In genomic region chr12:101592448-101592847, GRCh38 we compare ENCODE assay signal across 31 cellular contexts. TPM values are rescaled to one million over a fixed set of nuclear protein-coding genes. Genes with fewer than 3 reads are reported as not detected.
"Had no signal": no experiment of that assay in that cellular context is flagged by ENCODE, and none has a peak within 500 bp of the region (broad histone marks: within the 10 kb centered on the region; RNA-seq: fewer than 3 reads in every experiment).

No MANE protein-coding gene starts in this region.

- H3K27ac Mint-ChIP-seq: activated CD4-positive, alpha-beta T cell treated with anti-CD3 and anti-CD28 coated beads for 36 hours; activated CD8-positive, alpha-beta T cell treated with anti-CD3 and anti-CD28 coated beads for 36 hours; activated naive CD4-positive, alpha-beta T cell treated with anti-CD3 and anti-CD28 coated beads for 36 hours; activated naive CD4-positive, alpha-beta T cell treated with anti-CD3 and anti-CD28 coated beads, Interleukin-2, amount 50 U/mL, for 72 hours; activated naive CD8-positive, alpha-beta T cell treated with anti-CD3 and anti-CD28 coated beads, Interleukin-2, amount 10 ng/mL, durations not matched to agents 7 days and 5 days; activated T-helper 1 cell treated with anti-CD3 and anti-CD28 coated beads, Interleukin-12 subunit alpha, Interleukin-12 subunit beta, Interleukin-2, Interleukin-4 antibody, amounts not matched to agents 30 ng/mL and 10 ng/mL and 1 ng/mL, durations not matched to agents 14 hours and 24 hours and 36 hours; activated T-helper 2 cell treated with anti-CD3 and anti-CD28 coated beads, Interferon-gamma antibody, Interleukin-2, Interleukin-4, amounts not matched to agents 10 μg/mL and 5 μg/mL and 100 μg/mL, durations not matched to agents 14 hours and 24 hours and 36 hours; dendritic cell treated with granulocyte-macrophage colony-stimulating factor and Interleukin-4, amounts not matched to agents 40 ng/mL and 50 ng/mL, for 4 days; endodermal cell had no signal

- H3K9me3 Mint-ChIP-seq: activated CD8-positive, alpha-beta T cell treated with anti-CD3 and anti-CD28 coated beads for 36 hours; activated naive CD4-positive, alpha-beta T cell treated with anti-CD3 and anti-CD28 coated beads for 36 hours; activated naive CD4-positive, alpha-beta T cell treated with anti-CD3 and anti-CD28 coated beads, Interleukin-2, amount 50 U/mL, for 72 hours; activated naive CD8-positive, alpha-beta T cell treated with anti-CD3 and anti-CD28 coated beads, Interleukin-2, amount 10 ng/mL, durations not matched to agents 7 days and 5 days; activated T-helper 1 cell treated with anti-CD3 and anti-CD28 coated beads, Interleukin-12 subunit alpha, Interleukin-12 subunit beta, Interleukin-2, Interleukin-4 antibody, amounts not matched to agents 30 ng/mL and 10 ng/mL and 1 ng/mL, durations not matched to agents 14 hours and 24 hours and 36 hours; activated T-helper 2 cell treated with anti-CD3 and anti-CD28 coated beads, Interferon-gamma antibody, Interleukin-2, Interleukin-4, amounts not matched to agents 10 μg/mL and 5 μg/mL and 100 μg/mL, durations not matched to agents 14 hours and 24 hours and 36 hours; central memory CD8-positive, alpha-beta T cell; dendritic cell treated with granulocyte-macrophage colony-stimulating factor and Interleukin-4, amounts not matched to agents 40 ng/mL and 50 ng/mL, for 4 days; endodermal cell had no signal

- ATAC-seq: activated CD4-positive, alpha-beta T cell treated with anti-CD3 and anti-CD28 coated beads for 36 hours; activated CD8-positive, alpha-beta T cell treated with anti-CD3 and anti-CD28 coated beads for 36 hours; activated naive CD4-positive, alpha-beta T cell treated with anti-CD3 and anti-CD28 coated beads, Interleukin-2, amount 50 U/mL, for 72 hours; esophagus mucosa; foreskin keratinocyte; gastroesophageal sphincter; heart right ventricle had no signal

- H3K9me3 ChIP-seq: ascending aorta, gastroesophageal sphincter, heart right ventricle had no signal

- H3K4me3 Mint-ChIP-seq: activated CD4-positive, alpha-beta T cell treated with anti-CD3 and anti-CD28 coated beads for 36 hours; activated CD8-positive, alpha-beta T cell treated with anti-CD3 and anti-CD28 coated beads for 36 hours; activated naive CD4-positive, alpha-beta T cell treated with anti-CD3 and anti-CD28 coated beads for 36 hours; activated naive CD8-positive, alpha-beta T cell treated with anti-CD3 and anti-CD28 coated beads, Interleukin-2, amount 10 ng/mL, durations not matched to agents 7 days and 5 days; activated T-helper 1 cell treated with anti-CD3 and anti-CD28 coated beads, Interleukin-12 subunit alpha, Interleukin-12 subunit beta, Interleukin-2, Interleukin-4 antibody, amounts not matched to agents 30 ng/mL and 10 ng/mL and 1 ng/mL, durations not matched to agents 14 hours and 24 hours and 36 hours; central memory CD8-positive, alpha-beta T cell; dendritic cell treated with granulocyte-macrophage colony-stimulating factor and Interleukin-4, amounts not matched to agents 40 ng/mL and 50 ng/mL, for 4 days; endodermal cell had no signal

- H3K27me3 ChIP-seq: ascending aorta, brain microvascular endothelial cell, gastroesophageal sphincter had no signal

- FAIRE-seq: bronchial epithelial cell had no signal

- H3K4me1 Mint-ChIP-seq: activated CD4-positive, alpha-beta T cell treated with anti-CD3 and anti-CD28 coated beads for 36 hours; activated naive CD8-positive, alpha-beta T cell treated with anti-CD3 and anti-CD28 coated beads, Interleukin-2, amount 10 ng/mL, durations not matched to agents 7 days and 5 days; central memory CD8-positive, alpha-beta T cell had no signal

- H3K4me1 ChIP-seq: ascending aorta, foreskin keratinocyte, gastroesophageal sphincter, heart right ventricle had no signal

- H3K36me3 Mint-ChIP-seq: activated naive CD4-positive, alpha-beta T cell treated with anti-CD3 and anti-CD28 coated beads, Interleukin-2, amount 50 U/mL, for 72 hours; activated naive CD8-positive, alpha-beta T cell treated with anti-CD3 and anti-CD28 coated beads, Interleukin-2, amount 10 ng/mL, durations not matched to agents 7 days and 5 days had no signal

- H3K27ac ChIP-seq: ascending aorta, brain microvascular endothelial cell, coronary artery, dorsolateral prefrontal cortex, foreskin keratinocyte, gastroesophageal sphincter, heart right ventricle had no signal

- H3K36me3 ChIP-seq: ascending aorta, brain microvascular endothelial cell, gastroesophageal sphincter, heart right ventricle had no signal

- H3K4me3 ChIP-seq: ascending aorta, coronary artery, dorsolateral prefrontal cortex, gastroesophageal sphincter, heart right ventricle had no signal

- DNase-seq: activated CD4-positive, alpha-beta T cell treated with anti-CD3 and anti-CD28 coated beads for 36 hours; activated CD4-positive, alpha-beta T cell treated with anti-CD3 and anti-CD28 coated beads, Interleukin-2, amount 50 U/mL, for 1 hour; activated CD4-positive, alpha-beta T cell treated with anti-CD3 and anti-CD28 coated beads, Interleukin-2, amount 50 U/mL, for 48 hours; activated CD4-positive, CD25-positive, alpha-beta regulatory T cell; activated CD4-positive, CD25-positive, alpha-beta regulatory T cell treated with anti-CD3 and anti-CD28 coated beads, Interleukin-2, amount 50 U/mL, for 72 hours; activated CD8-positive, alpha-beta memory T cell treated with anti-CD3 and anti-CD28 coated beads for 24 hours; activated CD8-positive, alpha-beta T cell treated with anti-CD3 and anti-CD28 coated beads for 36 hours; activated effector memory CD4-positive, alpha-beta T cell treated with anti-CD3 and anti-CD28 coated beads, Interleukin-2, amount 50 U/mL, for 16 hours; activated naive CD4-positive, alpha-beta T cell treated with anti-CD3 and anti-CD28 coated beads for 36 hours; activated naive CD8-positive, alpha-beta T cell treated with anti-CD3 and anti-CD28 coated beads, Interleukin-2, amount 10 ng/mL, durations not matched to agents 7 days and 5 days; activated T-cell treated with anti-CD3 and anti-CD28 coated beads, Interleukin-2, amount 50 U/mL, for 48 hours; brain microvascular endothelial cell; dorsolateral prefrontal cortex; effector memory CD4-positive, alpha-beta T cell; endodermal cell; foreskin keratinocyte; heart right ventricle; T-helper 2 cell had no signal

RNA-seq across cellular contexts. Expression of gene MYBPC1, which starts 2.3 kb away (rescaled TPM):
- total RNA-seq: activated CD4-positive, alpha-beta T cell treated with anti-CD3 and anti-CD28 coated beads for 36 hours; activated CD8-positive, alpha-beta T cell treated with anti-CD3 and anti-CD28 coated beads for 36 hours; activated naive CD4-positive, alpha-beta T cell treated with anti-CD3 and anti-CD28 coated beads for 36 hours; activated naive CD4-positive, alpha-beta T cell treated with anti-CD3 and anti-CD28 coated beads, Interleukin-2, amount 50 U/mL, for 72 hours; activated naive CD8-positive, alpha-beta T cell treated with anti-CD3 and anti-CD28 coated beads, Interleukin-2, amount 10 ng/mL, durations not matched to agents 7 days and 5 days; activated T-helper 1 cell treated with anti-CD3 and anti-CD28 coated beads, Interleukin-12 subunit alpha, Interleukin-12 subunit beta, Interleukin-2, Interleukin-4 antibody, amounts not matched to agents 30 ng/mL and 10 ng/mL and 1 ng/mL, durations not matched to agents 14 hours and 24 hours and 36 hours; activated T-helper 2 cell treated with anti-CD3 and anti-CD28 coated beads, Interferon-gamma antibody, Interleukin-2, Interleukin-4, amounts not matched to agents 10 μg/mL and 5 μg/mL and 100 μg/mL, durations not matched to agents 14 hours and 24 hours and 36 hours; ascending aorta; bronchial epithelial cell; endodermal cell; epithelial cell of proximal tubule; foreskin keratinocyte; glomerular endothelial cell; T-helper 1 cell treated with Interleukin-12 subunit alpha and Interleukin-12 subunit beta and Interleukin-4 antibody, amounts not matched to agents 30 ng/mL and 1 ng/mL, for 36 hours had no signal
- polyA plus RNA-seq: foreskin keratinocyte had no signal
